In the genomic region with DNA sequence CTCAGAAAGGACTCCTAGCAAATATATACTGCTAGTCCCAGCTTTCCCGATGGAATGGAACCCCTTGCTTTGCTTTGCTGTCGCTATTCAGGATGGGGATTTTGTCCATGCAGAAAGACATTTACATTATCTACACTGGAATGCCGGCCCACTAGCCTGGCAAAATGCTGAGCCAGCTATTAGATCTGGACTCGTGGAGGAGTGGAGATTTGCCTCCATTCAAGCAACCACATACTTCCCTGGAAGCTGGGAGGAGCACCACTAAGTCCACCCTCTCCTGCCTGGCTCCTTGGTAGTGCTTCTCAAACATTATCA, we compare ENCODE assay signal across 9 cellular contexts. TPM values are rescaled to one million over a fixed set of nuclear protein-coding genes. Genes with fewer than 3 reads are reported as not detected.
DNase-seq lines count a peak whose midpoint lies in the region; ATAC-seq and TF ChIP-seq lines count a peak whose summit lies in the region.
"Had no signal": no experiment of that assay in that cellular context is flagged by ENCODE, and none has a peak within 500 bp of the region (broad histone marks: within the 10 kb centered on the region; RNA-seq: fewer than 3 reads in every experiment).

No MANE protein-coding gene starts in this region.

- H3K4me1 Mint-ChIP-seq in stimulated activated naive B cell treated with anti-CD40 and anti-IgM and Interleukin-4, amounts not matched to agents 10 μg/mL and 1 μg/mL and 100 μg/mL, for 72 hours = peaks cover 5 to 11% of the 10 kb centered on the region in 2 donors

- H3K4me3 Mint-ChIP-seq in stimulated activated naive B cell treated with anti-CD40 and anti-IgM and Interleukin-4, amounts not matched to agents 10 μg/mL and 1 μg/mL and 100 μg/mL, for 72 hours = peak overlapping the region; percentile 55 to 82

- H3K36me3 Mint-ChIP-seq in stimulated activated naive B cell treated with anti-CD40 and anti-IgM and Interleukin-4, amounts not matched to agents 10 μg/mL and 1 μg/mL and 100 μg/mL, for 72 hours = no peaks in the 10 kb centered on the region

- peaks cover 13% of the 10 kb centered on the region for H3K4me1 ChIP-seq in Panc1 (ENCODE audit: control insufficient read depth, insufficient read depth, low read length)

- POLR2A ChIA-PET in Panc1 (lab: Charles Lee) = interaction anchor here (0.6 kb wide), 1 partner anchor 35 kb away, joined by 5 read pairs; no protein-coding TSS in a partner anchor

- H3K27ac Mint-ChIP-seq in stimulated activated naive B cell treated with anti-CD40 and anti-IgM and Interleukin-4, amounts not matched to agents 10 μg/mL and 1 μg/mL and 100 μg/mL, for 72 hours = no peak overlapping the region

- no TSS peak for BruUV-seq in Panc1 (replicated peaks; lab: Mats Ljungman, UMichigan)

- intact Hi-C loops in Panc1 (cut with micrococcal nuclease; ENCODE audit: unreplicated experiment) = no loop called here

- no peaks in the 10 kb centered on the region for H3K36me3 ChIP-seq in Panc1 (ENCODE audit: control insufficient read depth, insufficient read depth, low read length)

- H3K4me3 ChIP-seq in Panc1 (ENCODE audit: low read depth in 2 of 2, low read length in 2 of 2) (peak overlapping the region; percentile 48 to 79), epithelial cell of proximal tubule (ENCODE audit: low read depth, low read length) (peak overlapping the region; percentile 56)

- H3K27me3 Mint-ChIP-seq in stimulated activated naive B cell treated with anti-CD40 and anti-IgM and Interleukin-4, amounts not matched to agents 10 μg/mL and 1 μg/mL and 100 μg/mL, for 72 hours = peaks cover 0 to 8% of the 10 kb centered on the region in 2 donors

- CTCF ChIA-PET in Panc1 (lab: Charles Lee) = interaction anchor here (0.5 to 1.1 kb wide), 3 partner anchors 42 to 145 kb away, joined by 3 to 5 read pairs (median 3); no protein-coding TSS in a partner anchor

- peak overlapping the region; percentile 82; the same call in 1 of the 2 replicates for H3K27ac ChIP-seq in Panc1 (ENCODE audit: low read length)

- no peaks in the 10 kb centered on the region for H3K27me3 ChIP-seq in Panc1 (ENCODE audit: control insufficient read depth, insufficient read depth, low read length)

- no peaks in the 10 kb centered on the region for H3K9me3 ChIP-seq in Panc1 (ENCODE audit: control insufficient read depth, insufficient read depth, low read depth, low read length)

- no peaks in the 10 kb centered on the region for H3K9me3 Mint-ChIP-seq in stimulated activated naive B cell treated with anti-CD40 and anti-IgM and Interleukin-4, amounts not matched to agents 10 μg/mL and 1 μg/mL and 100 μg/mL, for 72 hours

- no peak for TF ChIP-seq CTCF in Panc1 (IDR thresholded peaks at IDR 0.05)
- TF ChIP-seq CTCF in epithelial cell of proximal tubule (conservative IDR thresholded peaks at IDR 0.05; ENCODE audit: low read depth, low read length) = no peak
- no peak for TF ChIP-seq CTCF in omental fat pad (IDR thresholded peaks at IDR 0.05)

- ATAC-seq in Panc1 = peak; percentile 10; the same call in 1 of the 2 replicates
- no peak for ATAC-seq in stimulated activated naive B cell treated with anti-CD40 and anti-IgM and Interleukin-4, amounts not matched to agents 10 μg/mL and 1 μg/mL and 100 μg/mL, for 72 hours (replicated peaks)
- no peak for ATAC-seq in omental fat pad (ENCODE audit: low FRiP score)

- DNase-seq in NCI-H510A treated with DMSO at 0.1 percent for 48 hours (lab: John Stamatoyannopoulos, UW) (peak; percentile 39), NCI-H510A (lab: John Stamatoyannopoulos, UW) (no peak), Panc1 (ENCODE audit: low read depth, low spot score) (no peak), epithelial cell of proximal tubule (ENCODE audit: low read depth) (no peak), NCI-H1048 (lab: John Stamatoyannopoulos, UW) (no peak), omental fat pad (ENCODE audit: low spot score) (no peak)
- DNase-seq in stimulated activated naive B cell treated with anti-CD40 and anti-IgM and Interleukin-4, amounts not matched to agents 10 μg/mL and 1 μg/mL and 100 μg/mL, for 72 hours = no peak
- DNase-seq in activated effector memory CD4-positive, alpha-beta T cell treated with anti-CD3 and anti-CD28 coated beads, Interleukin-2, amount 50 U/mL, for 16 hours = no peak

- in situ Hi-C loops in Panc1 (cut with HindIII; ENCODE audit: low pct_unique_long_range_greater_than_20kb, low sequenced_read_pairs) = no loop called here

RNA-seq across cellular contexts. Expression of gene APLN, which starts 24.1 kb away (rescaled TPM):
- 1.1 TPM for total RNA-seq in Panc1 (2021; ENCODE audit: unreplicated experiment)
- polyA plus RNA-seq in Panc1 (2012; ENCODE audit: insufficient read length) = 0.70 TPM
- total RNA-seq in epithelial cell of proximal tubule = 0.36 and 1.8 TPM in 2 replicates
- 1 to 10 TPM in 1 of 4 donors, under 1 TPM in 3; 0.32 to 3.1 (median 0.76) TPM for total RNA-seq in omental fat pad

RNA-seq across cellular contexts. Expression of gene XPNPEP2, which starts 59.9 kb away (rescaled TPM):
- total RNA-seq in Panc1 (2021; ENCODE audit: unreplicated experiment) = not detected
- not detected for polyA plus RNA-seq in Panc1 (2012; ENCODE audit: insufficient read length)
- total RNA-seq in epithelial cell of proximal tubule = not detected in 2 replicates
- 1 to 10 TPM; 2.4 to 7.8 (median 5.3) TPM for total RNA-seq in omental fat pad
- total RNA-seq: myocyte had no signal
